ENCODE assay signal across 18 cellular contexts in genomic region chr3:64551697-64552096, GRCh38.
A peak's percentile ranks its signal among the peaks of the same experiment; 100 is the strongest.
DNase-seq lines count a peak whose midpoint lies in the region; ATAC-seq and TF ChIP-seq lines count a peak whose summit lies in the region.
"Had no signal": no experiment of that assay in that cellular context is flagged by ENCODE, and none has a peak within 500 bp of the region (broad histone marks: within the 10 kb centered on the region; RNA-seq: fewer than 3 reads in every experiment).

No MANE protein-coding gene starts in this region.

- CTCF ChIA-PET in PC-9 (lab: Charles Lee), result no interaction called here
- CTCF ChIA-PET in naive thymus-derived CD4-positive, alpha-beta T cell (lab: Charles Lee), result no interaction called here

- no peak overlapping the region for H2AFZ ChIP-seq in PC-9

- TF ChIP-seq CTCF in PC-9 (conservative IDR thresholded peaks at IDR 0.05), result no peak

- intact Hi-C loops in PC-9 (cut with micrococcal nuclease; ENCODE audit: unreplicated experiment), result no loop called here
- intact Hi-C loops in naive thymus-derived CD4-positive, alpha-beta T cell (cut with micrococcal nuclease), result no loop called here

- ATAC-seq in GM18868 (IDR thresholded peaks at IDR 0.05; ENCODE audit: unreplicated experiment) (peak; percentile 7), GM21381 (IDR thresholded peaks at IDR 0.05; ENCODE audit: unreplicated experiment) (no peak)
- ATAC-seq in naive thymus-derived CD4-positive, alpha-beta T cell, result no peak
- ATAC-seq: SK-N-SH treated with all-trans-retinoic acid at 6 μM for 48 hours had no signal

- H3K4me3 ChIP-seq in PC-9 (no peak overlapping the region), stomach smooth muscle (ENCODE audit: low read length in 2 of 2) (no peak overlapping the region)
- H3K4me3 ChIP-seq in naive thymus-derived CD4-positive, alpha-beta T cell (ENCODE audit: low read length), result no peak overlapping the region

- peaks cover 0 to 14% (median 11%) of the 10 kb centered on the region in 5 donors for H3K27me3 Mint-ChIP-seq in naive thymus-derived CD4-positive, alpha-beta T cell

- H3K4me3 Mint-ChIP-seq in naive thymus-derived CD4-positive, alpha-beta T cell, result no peak overlapping the region
- H3K4me3 Mint-ChIP-seq: H9 had no signal

- DNase-seq in PC-9, result peak in 1 of 2 experiments; percentile 82
- peak; percentile 62 for DNase-seq in islet precursor cell
- DNase-seq in naive thymus-derived CD4-positive, alpha-beta T cell, result no peak
- DNase-seq in NCI-H748 (lab: John Stamatoyannopoulos, UW; ENCODE audit: unreplicated experiment), result no peak
- DNase-seq: ACHN; DND-41; H9; Kasumi-1; NCI-H1092 treated with DMSO at 0.1 percent for 48 hours; NCI-H2081; NCI-H748 treated with DMSO at 0.1 percent for 48 hours; NK-92 treated with Interleukin-12 subunit alpha and Interleukin-12 subunit beta, amount 100 ng/mL, for 24 hours; Right ventricle myocardium superior had no signal

- H3K4me1 Mint-ChIP-seq in naive thymus-derived CD4-positive, alpha-beta T cell, result peaks cover 0 to 1% (median 0%) of the 10 kb centered on the region in 7 donors

- H3K79me2 ChIP-seq in PC-9 (ENCODE audit: low read depth), result no peaks in the 10 kb centered on the region

- no peaks in the 10 kb centered on the region for H3K9me3 ChIP-seq in PC-9 (ENCODE audit: insufficient read depth, low read depth)
- H3K9me3 ChIP-seq in stomach smooth muscle (ENCODE audit: control insufficient read depth in 2 of 2, low read length in 2 of 2), result no peaks in the 10 kb centered on the region
- no peaks in the 10 kb centered on the region for H3K9me3 ChIP-seq in naive thymus-derived CD4-positive, alpha-beta T cell (ENCODE audit: control insufficient read depth in 2 of 3, low read length in 3 of 3)

- H3K4me2 ChIP-seq in PC-9, result peak overlapping the region; percentile 26; the same call in 1 of the 2 replicates

- no peak overlapping the region for H3K27ac Mint-ChIP-seq in naive thymus-derived CD4-positive, alpha-beta T cell
- H3K27ac Mint-ChIP-seq: H9 had no signal

- peaks cover 26% of the 10 kb centered on the region for H3K4me1 ChIP-seq in PC-9 (replicated peaks; ENCODE audit: insufficient read depth)
- peaks cover 22% of the 10 kb centered on the region for H3K4me1 ChIP-seq in stomach smooth muscle (ENCODE audit: control insufficient read depth, insufficient read depth, low read length)
- H3K4me1 ChIP-seq in naive thymus-derived CD4-positive, alpha-beta T cell (ENCODE audit: control insufficient read depth in 2 of 2, insufficient read depth in 2 of 2, low read length in 2 of 2), result no peaks in the 10 kb centered on the region

- H3K27me3 ChIP-seq in PC-9 (ENCODE audit: insufficient read depth, low read depth), result no peaks in the 10 kb centered on the region
- H3K27me3 ChIP-seq in stomach smooth muscle (ENCODE audit: control insufficient read depth in 1 of 2, insufficient read depth in 2 of 2, low read length in 2 of 2), result no peaks in the 10 kb centered on the region
- H3K27me3 ChIP-seq in naive thymus-derived CD4-positive, alpha-beta T cell (ENCODE audit: control insufficient read depth in 2 of 2, insufficient read depth in 2 of 2, low read length in 2 of 2), result no peaks in the 10 kb centered on the region

- H3F3A ChIP-seq in PC-9 (ENCODE audit: insufficient read depth, low read depth), result 0 out of 2 replicates have a peak, but pooled peaks cover 4% of the 10 kb centered on the region

- H3K36me3 ChIP-seq in PC-9 (ENCODE audit: low read depth), result no peaks in the 10 kb centered on the region
- H3K36me3 ChIP-seq in stomach smooth muscle (ENCODE audit: control insufficient read depth in 2 of 2, insufficient read depth in 2 of 2, low read length in 2 of 2), result no peaks in the 10 kb centered on the region
- H3K36me3 ChIP-seq in naive thymus-derived CD4-positive, alpha-beta T cell (ENCODE audit: control insufficient read depth in 2 of 3, insufficient read depth in 3 of 3, low read length in 3 of 3), result no peaks in the 10 kb centered on the region

- peaks cover 0 to 4% (median 0%) of the 10 kb centered on the region in 11 donors for H3K9me3 Mint-ChIP-seq in naive thymus-derived CD4-positive, alpha-beta T cell
- H3K9me3 Mint-ChIP-seq: H9 had no signal

- H4K20me1 ChIP-seq in PC-9 (ENCODE audit: insufficient read depth), result no peaks in the 10 kb centered on the region

- BruUV-seq in PC-9 (replicated peaks; lab: Mats Ljungman, UMichigan), result no TSS peak

- POLR2A ChIA-PET in PC-9 (lab: Charles Lee; ENCODE audit: unreplicated experiment), result no interaction called here
- POLR2A ChIA-PET in naive thymus-derived CD4-positive, alpha-beta T cell (lab: Charles Lee), result no interaction called here

- no peaks in the 10 kb centered on the region for H3K36me3 Mint-ChIP-seq in naive thymus-derived CD4-positive, alpha-beta T cell

- no peak overlapping the region for H3K9ac ChIP-seq in stomach smooth muscle (ENCODE audit: low read length in 2 of 2)

- no peaks in the 10 kb centered on the region for H3K9me2 ChIP-seq in PC-9 (ENCODE audit: insufficient read depth)

- H3K27ac ChIP-seq in PC-9 (peak overlapping the region; percentile 61), stomach smooth muscle (ENCODE audit: low read length) (peak overlapping the region; percentile 6)
- H3K27ac ChIP-seq in naive thymus-derived CD4-positive, alpha-beta T cell (ENCODE audit: low read depth, low read length), result no peak overlapping the region
- H3K27ac ChIP-seq: C4-2B had no signal
